In genomic region chr12:54328595-54329337, GRCh38 we compare ENCODE assay signal across 1 cellular context.
TF ChIP-seq lines count a peak whose summit lies in the region.

No MANE protein-coding gene starts in this region.

TF ChIP-seq in HCT116, 20 proteins besides CTCF, POLR2A, EP300 and RAD21:
- no peak for TF ChIP-seq FOSL1 (IDR thresholded peaks at IDR 0.05; ENCODE audit: low read depth)
- TF ChIP-seq EGR1 (IDR thresholded peaks at IDR 0.05; ENCODE audit: low read depth) = no peak
- TF ChIP-seq EZH2phosphoT487 (IDR thresholded peaks at IDR 0.05; ENCODE audit: borderline replicate concordance) = no peak
- no peak for TF ChIP-seq ZFX (IDR thresholded peaks at IDR 0.05)
- TF ChIP-seq SP1 (IDR thresholded peaks at IDR 0.05; ENCODE audit: low read depth) = no peak
- TF ChIP-seq ELF1 (IDR thresholded peaks at IDR 0.05; ENCODE audit: borderline replicate concordance, low read depth) = no peak
- peak; percentile 5; the same call in 1 of the 2 replicates for TF ChIP-seq MAX (IDR thresholded peaks at IDR 0.05)
- no peak for TF ChIP-seq EZH2 (IDR thresholded peaks at IDR 0.05)
- 0 out of 2 replicates have a peak, but pooled peaks have one; percentile 2 for TF ChIP-seq POLR2AphosphoS5 (IDR thresholded peaks at IDR 0.05; ENCODE audit: low read depth, low read length)
- no peak; the same call in 1 of the 2 replicates for TF ChIP-seq CEBPB (IDR thresholded peaks at IDR 0.05; ENCODE audit: low read depth)
- TF ChIP-seq YY1 (IDR thresholded peaks at IDR 0.05; ENCODE audit: extremely low read depth, insufficient replicate concordance, low read depth, low read length) = no peak
- TF ChIP-seq SIN3A (IDR thresholded peaks at IDR 0.05; ENCODE audit: low read depth) = peak; percentile 53; the same call in 1 of the 2 replicates
- TF ChIP-seq ZNF274 (IDR thresholded peaks at IDR 0.05; ENCODE audit: low read depth, low read length) = no peak
- no peak for TF ChIP-seq JUND (IDR thresholded peaks at IDR 0.05)
